ENCODE assay signal across 21 cellular contexts in genomic region chr3:53646723-53647122, GRCh38.
A peak's percentile ranks its signal among the peaks of the same experiment; 100 is the strongest.
DNase-seq lines count a peak whose midpoint lies in the region; ATAC-seq and TF ChIP-seq lines count a peak whose summit lies in the region.
"Had no signal": no experiment of that assay in that cellular context is flagged by ENCODE, and none has a peak within 500 bp of the region (broad histone marks: within the 10 kb centered on the region; RNA-seq: fewer than 3 reads in every experiment).

No MANE protein-coding gene starts in this region.

- H3K27ac Mint-ChIP-seq in CD8-positive, alpha-beta memory T cell, result no peak overlapping the region
- H3K27ac Mint-ChIP-seq in type B pancreatic cell, result no peak overlapping the region
- H3K27ac Mint-ChIP-seq: activated naive CD8-positive, alpha-beta T cell treated with anti-CD3 and anti-CD28 coated beads, Interleukin-2, amount 10 ng/mL, durations not matched to agents 7 days and 5 days had no signal

- H3K36me3 Mint-ChIP-seq in CD8-positive, alpha-beta memory T cell, result no peaks in the 10 kb centered on the region
- H3K36me3 Mint-ChIP-seq in type B pancreatic cell, result no peaks in the 10 kb centered on the region
- H3K36me3 Mint-ChIP-seq: activated naive CD8-positive, alpha-beta T cell treated with anti-CD3 and anti-CD28 coated beads, Interleukin-2, amount 10 ng/mL, durations not matched to agents 7 days and 5 days had no signal

- ATAC-seq in GM18511 (IDR thresholded peaks at IDR 0.05; ENCODE audit: unreplicated experiment) (peak; percentile 68), GM19397 (IDR thresholded peaks at IDR 0.05; ENCODE audit: unreplicated experiment) (peak; percentile 40), HG02970 (IDR thresholded peaks at IDR 0.05; ENCODE audit: low FRiP score, unreplicated experiment) (peak; percentile 51)

- peak overlapping the region; percentile 39 for H3K27ac ChIP-seq in OCI-LY3 (ENCODE audit: low read length)
- no peak overlapping the region for H3K27ac ChIP-seq in CD8-positive, alpha-beta memory T cell (ENCODE audit: low read depth, low read length)
- H3K27ac ChIP-seq: brain microvascular endothelial cell, C4-2B, coronary artery, neutrophil, right atrium auricular region, thoracic aorta had no signal

- H3K4me1 ChIP-seq in OCI-LY3 (ENCODE audit: low read length), result peaks cover 54% of the 10 kb centered on the region
- H3K4me1 ChIP-seq in CD8-positive, alpha-beta memory T cell (ENCODE audit: insufficient read depth, low read length), result no peaks in the 10 kb centered on the region
- H3K4me1 ChIP-seq: right atrium auricular region had no signal

- H3K9ac ChIP-seq in OCI-LY3 (ENCODE audit: low read length), result peak overlapping the region; percentile 2; the same call in 1 of the 2 replicates

- peak overlapping the region; percentile 56 for H3K4me2 ChIP-seq in OCI-LY3 (ENCODE audit: low read length)

- H3K9me3 Mint-ChIP-seq in CD8-positive, alpha-beta memory T cell, result peaks cover 0 to 6% (median 0%) of the 10 kb centered on the region in 5 donors
- no peaks in the 10 kb centered on the region for H3K9me3 Mint-ChIP-seq in type B pancreatic cell
- H3K9me3 Mint-ChIP-seq: activated naive CD8-positive, alpha-beta T cell treated with anti-CD3 and anti-CD28 coated beads, Interleukin-2, amount 10 ng/mL, durations not matched to agents 7 days and 5 days had no signal

- peaks cover 11 to 45% of the 10 kb centered on the region in 2 donors for H3K27me3 Mint-ChIP-seq in CD8-positive, alpha-beta memory T cell
- H3K27me3 Mint-ChIP-seq in type B pancreatic cell, result peaks cover 3% of the 10 kb centered on the region

- H3K9me3 ChIP-seq in OCI-LY3 (ENCODE audit: insufficient read depth, low read length), result peaks cover under 1% of the 10 kb centered on the region; the same call in 1 of the 2 replicates
- no peaks in the 10 kb centered on the region for H3K9me3 ChIP-seq in CD8-positive, alpha-beta memory T cell (ENCODE audit: low read length)
- H3K9me3 ChIP-seq: neutrophil, right atrium auricular region, thoracic aorta had no signal

- H2AFZ ChIP-seq in OCI-LY3 (ENCODE audit: low read depth, low read length), result peak overlapping the region; percentile 29; the same call in 1 of the 2 replicates

- TF ChIP-seq CTCF in OCI-LY3 (IDR thresholded peaks at IDR 0.05; ENCODE audit: low read depth, low read length), result no peak
- TF ChIP-seq CTCF in GM13977 (IDR thresholded peaks at IDR 0.05; ENCODE audit: extremely low read depth, insufficient read depth, missing control alignments), result no peak
- TF ChIP-seq CTCF in type B pancreatic cell (conservative IDR thresholded peaks at IDR 0.05), result no peak

- CTCF ChIA-PET in CD8-positive, alpha-beta memory T cell (lab: Charles Lee), result no interaction called here

- H3K27me3 ChIP-seq in OCI-LY3 (ENCODE audit: low read depth, low read length), result no peaks in the 10 kb centered on the region
- H3K27me3 ChIP-seq in CD8-positive, alpha-beta memory T cell (ENCODE audit: insufficient read depth, low read length, poor library complexity, severe bottlenecking), result no peaks in the 10 kb centered on the region
- H3K27me3 ChIP-seq: brain microvascular endothelial cell, right atrium auricular region had no signal

- in situ Hi-C loops in GM13977 (cut with MboI; ENCODE audit: low pct_unique_long_range_greater_than_20kb, low sequenced_read_pairs, unreplicated experiment), result no loop called here

- H4K20me1 ChIP-seq in OCI-LY3 (ENCODE audit: insufficient read depth, low read length), result no peaks in the 10 kb centered on the region

- no peaks in the 10 kb centered on the region for H3K36me3 ChIP-seq in OCI-LY3 (replicated peaks; ENCODE audit: low read depth, low read length)
- no peaks in the 10 kb centered on the region for H3K36me3 ChIP-seq in CD8-positive, alpha-beta memory T cell (ENCODE audit: insufficient read depth, low read length)
- H3K36me3 ChIP-seq: brain microvascular endothelial cell, neutrophil, right atrium auricular region, thoracic aorta had no signal

- POLR2A ChIA-PET in CD8-positive, alpha-beta memory T cell (lab: Charles Lee), result no interaction called here

- DNase-seq in GM13977 (ENCODE audit: low spot score) (no peak), NCI-H1092 (lab: John Stamatoyannopoulos, UW) (no peak), type B pancreatic cell (ENCODE audit: extremely low spot score, unreplicated experiment) (no peak)
- no peak for DNase-seq in CD8-positive, alpha-beta memory T cell
- DNase-seq: activated naive CD8-positive, alpha-beta T cell treated with anti-CD3 and anti-CD28 coated beads, Interleukin-2, amount 10 ng/mL, durations not matched to agents 7 days and 5 days; brain microvascular endothelial cell; head of caudate nucleus; KG1; MV-4-11; NCI-H2081 treated with DMSO at 0.1 percent for 48 hours; NCI-H524; stimulated activated CD4-positive, alpha-beta T cell treated with anti-CD3 and anti-CD28 coated beads, Interleukin-15, amount 100 ng/mL, for 24 hours had no signal

- no peaks in the 10 kb centered on the region for H3K4me1 Mint-ChIP-seq in CD8-positive, alpha-beta memory T cell
- H3K4me1 Mint-ChIP-seq in type B pancreatic cell (ENCODE audit: unreplicated experiment), result peaks cover 5% of the 10 kb centered on the region
- H3K4me1 Mint-ChIP-seq: activated naive CD8-positive, alpha-beta T cell treated with anti-CD3 and anti-CD28 coated beads, Interleukin-2, amount 10 ng/mL, durations not matched to agents 7 days and 5 days had no signal

- no peak overlapping the region for H3K4me3 Mint-ChIP-seq in CD8-positive, alpha-beta memory T cell
- no peak overlapping the region for H3K4me3 Mint-ChIP-seq in type B pancreatic cell
- H3K4me3 Mint-ChIP-seq: activated naive CD8-positive, alpha-beta T cell treated with anti-CD3 and anti-CD28 coated beads, Interleukin-2, amount 10 ng/mL, durations not matched to agents 7 days and 5 days had no signal

- H3K4me3 ChIP-seq in OCI-LY3 (ENCODE audit: low read length), result 0 out of 2 replicates have a peak overlapping the region, but pooled peaks have one; percentile 25
- H3K4me3 ChIP-seq in CD8-positive, alpha-beta memory T cell (ENCODE audit: low read length), result no peak overlapping the region
- H3K4me3 ChIP-seq: coronary artery, right atrium auricular region, thoracic aorta had no signal

- no peaks in the 10 kb centered on the region for H3K79me2 ChIP-seq in OCI-LY3 (ENCODE audit: low read length)
